In genomic region chr1:167629681-167630567, GRCh38 we compare ENCODE assay signal across 8 cellular contexts. TPM values are rescaled to one million over a fixed set of nuclear protein-coding genes. Genes with fewer than 3 reads are reported as not detected.
A peak's percentile ranks its signal among the peaks of the same experiment; 100 is the strongest.
DNase-seq lines count a peak whose midpoint lies in the region; ATAC-seq and TF ChIP-seq lines count a peak whose summit lies in the region.

TSS of gene RCSD1 (plus strand) at chr1:167630232. CDS start at chr1:167630424, 192 bp downstream.

- peak within 1 kb of the TSS; percentile 79 for H3K4me2 ChIP-seq in DND-41 (ENCODE audit: insufficient read depth, low read length)

- H3K79me2 ChIP-seq in DND-41 (ENCODE audit: insufficient read depth, low read length): peaks cover 64% of the 10 kb centered on the region

- peaks cover 29% of the 10 kb centered on the region for H4K20me1 ChIP-seq in DND-41 (ENCODE audit: insufficient read depth, low read length)

- H3K4me3 ChIP-seq in DND-41 (ENCODE audit: low read depth in 1 of 2, low read length in 2 of 2) (peak within 1 kb of the TSS; percentile 75 to 76), colonic mucosa (peak within 1 kb of the TSS; percentile 61)

- H3K9me3 ChIP-seq in DND-41 (ENCODE audit: insufficient read depth, low read length, severe bottlenecking) (no peaks in the 10 kb centered on the region), colonic mucosa (no peaks in the 10 kb centered on the region)

- TF ChIP-seq CTCF in DND-41 (IDR thresholded peaks at IDR 0.05; ENCODE audit: borderline replicate concordance, extremely low read depth, low read length, poor library complexity, severe bottlenecking): no peak
- no peak for TF ChIP-seq CTCF in colonic mucosa (IDR thresholded peaks at IDR 0.05)

- H3K27ac ChIP-seq in DND-41 (ENCODE audit: low read length) (peak within 1 kb of the TSS; percentile 97), colonic mucosa (peak within 1 kb of the TSS; percentile 88)

- ATAC-seq in DND-41 (ENCODE audit: insufficient read depth, low read depth) (peak; percentile 20), HG03439 (IDR thresholded peaks at IDR 0.05; ENCODE audit: unreplicated experiment) (peak; percentile 23), GM21619 (IDR thresholded peaks at IDR 0.05; ENCODE audit: unreplicated experiment) (no peak)
- peak; percentile 19 to 26 for ATAC-seq in activated CD4-positive, CD25-positive, alpha-beta regulatory T cell treated with anti-CD3 and anti-CD28 coated beads, Interleukin-2, amount 50 U/mL, for 24 hours

- peak within 1 kb of the TSS; percentile 99 for H3K9ac ChIP-seq in DND-41 (ENCODE audit: low read depth, low read length)
- H3K9ac ChIP-seq in colonic mucosa (ENCODE audit: low read depth in 2 of 2, low read length in 2 of 2): peak within 1 kb of the TSS; percentile 73 to 89

- peaks cover 85% of the 10 kb centered on the region for H3K4me1 ChIP-seq in DND-41 (ENCODE audit: insufficient read depth, low read length)
- no peaks in the 10 kb centered on the region for H3K4me1 ChIP-seq in colonic mucosa

- DNase-seq in DND-41 (peak; percentile 81), colonic mucosa (no peak), lung microvascular endothelial cell (ENCODE audit: low read depth in 2 of 2) (peak in 1 of 2 donors; percentile 39), NCI-H1417 (lab: John Stamatoyannopoulos, UW) (no peak)
- DNase-seq in stimulated activated CD8-positive, alpha-beta memory T cell treated with anti-CD3 and anti-CD28 coated beads, Interleukin-4, amount 100 ng/mL, for 48 hours: peak; percentile 78

- H3K27me3 ChIP-seq in DND-41 (ENCODE audit: insufficient read depth, low read length, poor library complexity) (no peaks in the 10 kb centered on the region), colonic mucosa (no peaks in the 10 kb centered on the region)

- H3K36me3 ChIP-seq in DND-41 (ENCODE audit: insufficient read depth, low read length) (peaks cover 48% of the 10 kb centered on the region), colonic mucosa (no peaks in the 10 kb centered on the region)

- peak within 1 kb of the TSS; percentile 55; the same call in 1 of the 2 replicates for H2AFZ ChIP-seq in DND-41 (ENCODE audit: low read depth, low read length)

- intact Hi-C loops in colonic mucosa (cut with DNase I): no loop called here

RNA-seq across cellular contexts. Expression of gene RCSD1, which starts in this region (rescaled TPM):
- total RNA-seq in colonic mucosa: 1 to 10 TPM; 4.7 to 5.7 TPM
- total RNA-seq in lung microvascular endothelial cell: 21.4 and 99.8 TPM in 2 replicates

Comparison
In these comparisons a context has a peak if more than half of its experiments do, and no peak if none do; other contexts are left out.
1. DNase-seq: peak in DND-41 (single experiment) and stimulated activated CD8-positive, alpha-beta memory T cell treated with anti-CD3 and anti-CD28 coated beads, Interleukin-4, amount 100 ng/mL, for 48 hours (single experiment); none in colonic mucosa (single experiment) and NCI-H1417 (0 of 3).